In the genomic region with DNA sequence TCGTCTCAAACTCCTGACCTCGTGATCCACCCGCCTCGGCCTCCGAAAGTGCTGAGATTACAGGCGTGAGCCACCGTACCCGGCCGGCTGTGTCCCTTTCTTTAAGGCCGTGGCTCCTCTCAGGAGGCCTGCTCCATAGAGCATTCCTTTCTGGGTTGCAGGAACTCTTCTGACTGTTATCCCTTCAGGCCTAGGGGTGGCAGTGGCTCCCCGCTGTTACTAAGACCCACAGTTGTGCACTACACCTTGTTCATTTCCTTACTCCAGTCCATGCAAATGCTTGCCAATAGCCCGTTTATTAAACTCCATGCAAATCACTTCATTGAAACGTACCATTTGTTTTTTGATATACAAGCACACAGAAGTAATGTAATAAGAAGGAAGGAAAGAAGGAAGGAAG, we compare ENCODE assay signal across 29 cellular contexts.
"Had no signal": no experiment of that assay in that cellular context is flagged by ENCODE, and none has a peak within 500 bp of the region (broad histone marks: within the 10 kb centered on the region; RNA-seq: fewer than 3 reads in every experiment).

No MANE protein-coding gene starts in this region.

- ATAC-seq: stimulated activated effector memory CD8-positive, alpha-beta T cell treated with anti-CD3 and anti-CD28 coated beads, Interleukin-12 subunit alpha, Interleukin-12 subunit beta, amount 100 ng/mL, for 72 hours; stimulated activated memory B cell treated with anti-CD40 and anti-IgM and Interleukin-4, amounts not matched to agents 10 μg/mL and 1 μg/mL and 100 μg/mL, for 72 hours; stimulated activated naive B cell treated with anti-CD40 and anti-IgM and Interleukin-4, amounts not matched to agents 10 μg/mL and 1 μg/mL and 100 μg/mL, for 72 hours; stimulated activated naive CD8-positive, alpha-beta T cell treated with anti-CD3 and anti-CD28 coated beads, Interleukin-15, Interleukin-2, amounts not matched to agents 100 U/mL and 50 U/mL, for 24 hours; upper lobe of right lung had no signal

- H3K27ac ChIP-seq: stomach, suprapubic skin, testis, thoracic aorta, thyroid gland, tibial artery, tibial nerve, transverse colon, upper lobe of left lung, upper lobe of right lung, uterus, vagina had no signal

- H3K27ac Mint-ChIP-seq: stimulated activated memory B cell treated with anti-CD40 and anti-IgM and Interleukin-4, amounts not matched to agents 10 μg/mL and 1 μg/mL and 100 μg/mL, for 72 hours; stimulated activated naive B cell treated with anti-CD40 and anti-IgM and Interleukin-4, amounts not matched to agents 10 μg/mL and 1 μg/mL and 100 μg/mL, for 72 hours; stimulated activated naive CD8-positive, alpha-beta T cell treated with anti-CD3 and anti-CD28 coated beads, Interleukin-15, Interleukin-2, amounts not matched to agents 100 ng/mL and 50 ng/mL, for 24 hours; type B pancreatic cell had no signal

- H3K4me1 ChIP-seq: stomach, suprapubic skin, testis, thyroid gland, tibial artery, tibial nerve, transverse colon, upper lobe of left lung, upper lobe of right lung, uterus, vagina had no signal

- H3K9me3 ChIP-seq: stomach, suprapubic skin, testis, thoracic aorta, thyroid gland, tibial artery, tibial nerve, transverse colon, upper lobe of left lung, upper lobe of right lung, uterus, vagina had no signal

- H3K36me3 ChIP-seq: stomach, suprapubic skin, thoracic aorta, thyroid gland, tibial artery, tibial nerve, transverse colon, upper lobe of left lung, upper lobe of right lung, uterus, vagina had no signal

- FAIRE-seq: urothelium cell line had no signal

- H3K4me3 Mint-ChIP-seq: stimulated activated effector memory CD8-positive, alpha-beta T cell treated with anti-CD3 and anti-CD28 coated beads, Interleukin-12 subunit alpha, Interleukin-12 subunit beta, amount 100 ng/mL, for 72 hours; stimulated activated memory B cell treated with anti-CD40 and anti-IgM and Interleukin-4, amounts not matched to agents 10 μg/mL and 1 μg/mL and 100 μg/mL, for 72 hours; stimulated activated naive B cell treated with anti-CD40 and anti-IgM and Interleukin-4, amounts not matched to agents 10 μg/mL and 1 μg/mL and 100 μg/mL, for 72 hours; stimulated activated naive CD8-positive, alpha-beta T cell treated with anti-CD3 and anti-CD28 coated beads, Interleukin-15, amount 100 ng/mL, for 72 hours; stimulated activated naive CD8-positive, alpha-beta T cell treated with anti-CD3 and anti-CD28 coated beads, Interleukin-15, Interleukin-2, amounts not matched to agents 100 ng/mL and 50 ng/mL, for 24 hours; type B pancreatic cell had no signal

- DNase-seq: stimulated activated CD4-positive, alpha-beta T cell treated with anti-CD3 and anti-CD28 coated beads, Interleukin-2, amount 100 ng/mL, for 48 hours; stimulated activated CD4-positive, alpha-beta T cell treated with anti-CD3 and anti-CD28 coated beads, Interleukin-4, amount 100 ng/mL, for 1 hour; stimulated activated CD4-positive, alpha-beta T cell treated with anti-CD3 and anti-CD28 coated beads, Interleukin-4, amount 100 ng/mL, for 24 hours; stimulated activated CD4-positive, alpha-beta T cell treated with anti-CD3 and anti-CD28 coated beads, Interleukin-4, amount 100 ng/mL, for 4 hours; stimulated activated CD8-positive, alpha-beta memory T cell treated with anti-CD3 and anti-CD28 coated beads, Interleukin-4, amount 100 ng/mL, for 48 hours; stimulated activated naive B cell treated with anti-CD40 and anti-IgM and Interleukin-4, amounts not matched to agents 10 μg/mL and 1 μg/mL and 100 μg/mL, for 72 hours; stimulated activated naive CD4-positive, alpha-beta T cell; stimulated activated naive CD4-positive, alpha-beta T cell treated with Interleukin-2 at 50 U/mL for 16 hours; stimulated activated naive CD8-positive, alpha-beta T cell treated with anti-CD3 and anti-CD28 coated beads, Interleukin-15, amount 100 ng/mL, for 72 hours; stimulated activated naive CD8-positive, alpha-beta T cell treated with anti-CD3 and anti-CD28 coated beads, Interleukin-15, Interleukin-2, amounts not matched to agents 100 U/mL and 50 U/mL, for 24 hours; stomach; substantia nigra; testis; thyroid gland; tibial artery; transverse colon; trophoblast cell; upper lobe of right lung; uterus had no signal

- H3K4me3 ChIP-seq: stomach, suprapubic skin, testis, thoracic aorta, thyroid gland, tibial artery, tibial nerve, transverse colon, upper lobe of left lung, upper lobe of right lung, uterus, vagina had no signal

- H3K9me3 Mint-ChIP-seq: stimulated activated effector memory CD8-positive, alpha-beta T cell treated with anti-CD3 and anti-CD28 coated beads, Interleukin-12 subunit alpha, Interleukin-12 subunit beta, amount 100 ng/mL, for 72 hours; stimulated activated memory B cell treated with anti-CD40 and anti-IgM and Interleukin-4, amounts not matched to agents 10 μg/mL and 1 μg/mL and 100 μg/mL, for 72 hours; type B pancreatic cell had no signal

- H3K27me3 Mint-ChIP-seq: stimulated activated memory B cell treated with anti-CD40 and anti-IgM and Interleukin-4, amounts not matched to agents 10 μg/mL and 1 μg/mL and 100 μg/mL, for 72 hours; stimulated activated naive B cell treated with anti-CD40 and anti-IgM and Interleukin-4, amounts not matched to agents 10 μg/mL and 1 μg/mL and 100 μg/mL, for 72 hours; stimulated activated naive CD8-positive, alpha-beta T cell treated with anti-CD3 and anti-CD28 coated beads, Interleukin-15, amount 100 ng/mL, for 72 hours had no signal

- H3K27me3 ChIP-seq: stomach, suprapubic skin, testis, thyroid gland, tibial artery, tibial nerve, transverse colon, upper lobe of left lung, upper lobe of right lung, uterus, vagina had no signal

- H3K36me3 Mint-ChIP-seq: stimulated activated effector memory CD8-positive, alpha-beta T cell treated with anti-CD3 and anti-CD28 coated beads, Interleukin-12 subunit alpha, Interleukin-12 subunit beta, amount 100 ng/mL, for 72 hours; stimulated activated memory B cell treated with anti-CD40 and anti-IgM and Interleukin-4, amounts not matched to agents 10 μg/mL and 1 μg/mL and 100 μg/mL, for 72 hours; stimulated activated naive B cell treated with anti-CD40 and anti-IgM and Interleukin-4, amounts not matched to agents 10 μg/mL and 1 μg/mL and 100 μg/mL, for 72 hours had no signal
